Comparison of ENCODE assay signal across 8 cellular contexts in the genomic region with DNA sequence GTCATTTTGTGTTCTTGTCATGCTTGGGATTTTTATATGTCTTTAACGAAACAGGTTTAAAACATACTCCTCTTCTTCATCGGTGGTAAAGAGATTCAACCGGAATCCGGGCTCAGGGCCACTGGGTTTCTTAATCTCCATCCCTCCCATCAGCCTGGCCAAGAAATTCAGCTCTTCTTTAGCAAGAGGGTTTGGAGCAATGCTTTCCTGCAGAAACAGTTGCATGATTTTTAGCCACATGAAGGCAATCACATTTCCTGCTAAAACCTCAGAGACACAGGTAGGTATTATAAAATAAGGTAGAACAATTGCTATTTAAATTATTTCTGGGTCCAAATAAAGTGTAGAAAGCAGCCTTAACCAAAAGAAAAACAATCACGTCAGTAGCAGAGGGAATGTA. TPM values are rescaled to one million over a fixed set of nuclear protein-coding genes. Genes with fewer than 3 reads are reported as not detected.
A peak's percentile ranks its signal among the peaks of the same experiment; 100 is the strongest.
DNase-seq lines count a peak whose midpoint lies in the region; ATAC-seq, FAIRE-seq and TF ChIP-seq lines count a peak whose summit lies in the region.

No MANE protein-coding gene starts in this region.

- H3K36me3 Mint-ChIP-seq in activated CD8-positive, alpha-beta T cell treated with anti-CD3 and anti-CD28 coated beads, Interleukin-2, amount 10 ng/mL, durations not matched to agents 7 days and 5 days (ENCODE audit: low read depth), result no peaks in the 10 kb centered on the region

- POLR2A ChIA-PET in A549 (lab: Yijun Ruan, JAX), result interaction anchor here (0.6 to 1.0 kb wide), 2 partner anchors 30 to 34 kb away, joined by 3 to 4 read pairs; no protein-coding TSS in a partner anchor
- POLR2A ChIA-PET in activated CD8-positive, alpha-beta T cell treated with anti-CD3 and anti-CD28 coated beads, Interleukin-2, amount 10 ng/mL, durations not matched to agents 7 days and 5 days (lab: Charles Lee), result interaction anchor here (1.1 kb wide), 1 partner anchor 97 kb away, joined by 3 read pairs; a partner anchor contains a TSS

- CTCF ChIA-PET in A549 (lab: Yijun Ruan, JAX), result interaction anchor here (0.5 to 2.4 kb wide), 20 partner anchors 8 to 323 kb away, joined by 3 to 30 read pairs (median 4); a partner anchor contains a TSS
- CTCF ChIA-PET in activated CD8-positive, alpha-beta T cell treated with anti-CD3 and anti-CD28 coated beads, Interleukin-2, amount 10 ng/mL, durations not matched to agents 7 days and 5 days (lab: Charles Lee), result interaction anchor here (0.6 to 4.0 kb wide), 20 partner anchors 9 to 271 kb away, joined by 3 to 40 read pairs (median 6); a partner anchor contains a TSS

- TF ChIP-seq POLR2A in A549 (IDR thresholded peaks at IDR 0.05; ENCODE audit: low read length), result no peak

- peak overlapping the region; percentile 15; the same call in 1 of the 2 replicates for H3K9ac ChIP-seq in DND-41 (ENCODE audit: low read depth, low read length)

- no peak for TF ChIP-seq CTCF in A549 (IDR thresholded peaks at IDR 0.05)
- no peak for TF ChIP-seq CTCF in DND-41 (IDR thresholded peaks at IDR 0.05; ENCODE audit: borderline replicate concordance, extremely low read depth, low read length, poor library complexity, severe bottlenecking)

- no peaks in the 10 kb centered on the region for H4K20me1 ChIP-seq in DND-41 (ENCODE audit: insufficient read depth, low read length)

- H3K79me2 ChIP-seq in DND-41 (ENCODE audit: insufficient read depth, low read length), result no peaks in the 10 kb centered on the region

- TF ChIP-seq EP300 in A549 (IDR thresholded peaks at IDR 0.05), result no peak

- ATAC-seq in A549 (no peak), DND-41 (ENCODE audit: insufficient read depth, low read depth) (no peak), right cardiac atrium (peak; percentile 45 to 56), HG02885 (IDR thresholded peaks at IDR 0.05; ENCODE audit: poor library complexity, unreplicated experiment) (no peak), HG03045 (IDR thresholded peaks at IDR 0.05; ENCODE audit: unreplicated experiment) (no peak)
- ATAC-seq in activated CD8-positive, alpha-beta T cell treated with anti-CD3 and anti-CD28 coated beads, Interleukin-2, amount 10 ng/mL, durations not matched to agents 7 days and 5 days, result peak; percentile 11

- 0 out of 3 replicates have a peak overlapping the region, but pooled peaks have one; percentile 22 for H3K4me2 ChIP-seq in A549
- peak overlapping the region; percentile 23; the same call in 1 of the 2 replicates for H3K4me2 ChIP-seq in DND-41 (ENCODE audit: insufficient read depth, low read length)

- H3K36me3 ChIP-seq in DND-41 (ENCODE audit: insufficient read depth, low read length) (peaks cover 5% of the 10 kb centered on the region; the same call in 1 of the 2 replicates), MG63 (peaks cover 15% of the 10 kb centered on the region)

- no peak for DNase-seq in A549 (ENCODE audit: low read depth in 1 of 2, low spot score in 1 of 2)
- DNase-seq in DND-41, result no peak
- no peak for DNase-seq in activated CD8-positive, alpha-beta T cell treated with anti-CD3 and anti-CD28 coated beads, Interleukin-2, amount 10 ng/mL, durations not matched to agents 7 days and 5 days
- DNase-seq in right cardiac atrium, result peak in 2 of 3 donors; percentile 48 to 63
- no peak for DNase-seq in pons (ENCODE audit: low spot score)
- no peak for DNase-seq in MG63

- no peak for TF ChIP-seq RAD21 in A549 (conservative IDR thresholded peaks at IDR 0.05 in 1 of 2, IDR thresholded peaks at IDR 0.05 in 1 of 2)

- intact Hi-C loops in right cardiac atrium (cut with DNase I), result loop anchor here (5.0 to 10.0 kb wide), 4 partner anchors 78 to 323 kb away; a partner anchor contains a TSS

- H3K27ac ChIP-seq in A549 (peak overlapping the region in 1 of 2 experiments; percentile 66; a peak in 4 of 6 replicates), DND-41 (ENCODE audit: low read length) (no peak overlapping the region), right cardiac atrium (ENCODE audit: low read length) (no peak overlapping the region)

- H3K4me3 ChIP-seq in A549, result no peak overlapping the region
- H3K4me3 ChIP-seq in DND-41 (ENCODE audit: low read depth in 1 of 2, low read length in 2 of 2), result no peak overlapping the region
- H3K4me3 ChIP-seq in right cardiac atrium (ENCODE audit: low read length), result no peak overlapping the region
- no peak overlapping the region for H3K4me3 ChIP-seq in MG63

- no peaks in the 10 kb centered on the region for H3K27me3 Mint-ChIP-seq in activated CD8-positive, alpha-beta T cell treated with anti-CD3 and anti-CD28 coated beads, Interleukin-2, amount 10 ng/mL, durations not matched to agents 7 days and 5 days (ENCODE audit: low read depth)

- peak overlapping the region; percentile 82 for H3K27ac Mint-ChIP-seq in activated CD8-positive, alpha-beta T cell treated with anti-CD3 and anti-CD28 coated beads, Interleukin-2, amount 10 ng/mL, durations not matched to agents 7 days and 5 days

- H2AFZ ChIP-seq in DND-41 (ENCODE audit: low read depth, low read length), result peak overlapping the region; percentile 63

- H3K9me3 ChIP-seq in A549 (no peaks in the 10 kb centered on the region), DND-41 (ENCODE audit: insufficient read depth, low read length, severe bottlenecking) (no peaks in the 10 kb centered on the region), right cardiac atrium (ENCODE audit: control insufficient read depth, low read length) (no peaks in the 10 kb centered on the region), MG63 (no peaks in the 10 kb centered on the region)

- H3K4me1 Mint-ChIP-seq in activated CD8-positive, alpha-beta T cell treated with anti-CD3 and anti-CD28 coated beads, Interleukin-2, amount 10 ng/mL, durations not matched to agents 7 days and 5 days (ENCODE audit: low read depth), result peaks cover 16% of the 10 kb centered on the region

- H3K27me3 ChIP-seq in DND-41 (ENCODE audit: insufficient read depth, low read length, poor library complexity), result no peaks in the 10 kb centered on the region
- no peaks in the 10 kb centered on the region for H3K27me3 ChIP-seq in right cardiac atrium (ENCODE audit: control insufficient read depth, insufficient read depth)
- H3K27me3 ChIP-seq in MG63, result no peaks in the 10 kb centered on the region

- peak overlapping the region; percentile 53 for H3K4me3 Mint-ChIP-seq in activated CD8-positive, alpha-beta T cell treated with anti-CD3 and anti-CD28 coated beads, Interleukin-2, amount 10 ng/mL, durations not matched to agents 7 days and 5 days

- H3K4me1 ChIP-seq in A549 (peaks cover 7% of the 10 kb centered on the region; the same call in 2 of the 3 replicates), DND-41 (ENCODE audit: insufficient read depth, low read length) (peaks cover 7% of the 10 kb centered on the region), right cardiac atrium (ENCODE audit: control insufficient read depth, insufficient read depth, low read length) (no peaks in the 10 kb centered on the region)

- no peaks in the 10 kb centered on the region for H3K9me3 Mint-ChIP-seq in activated CD8-positive, alpha-beta T cell treated with anti-CD3 and anti-CD28 coated beads, Interleukin-2, amount 10 ng/mL, durations not matched to agents 7 days and 5 days (ENCODE audit: insufficient read depth)

- 39% methylated on average over 5 of the region's 5 CpGs for WGBS in A549 (ENCODE audit: missing lambda C conversion rate)
- WGBS in right cardiac atrium, result 16% methylated on average over 5 of the region's 5 CpGs

- no peak for FAIRE-seq in A549 (lab: Jason Lieb, UNC)

RNA-seq across cellular contexts. Expression of a gene that starts 22.7 kb away (rescaled TPM):
- polyA plus RNA-seq in A549 (2011; rRNA removed) (44.3 and 54.9 TPM in 2 replicates), A549 (2017; fragmentation: RNase III; extraction: RNeasy Plus Mini Kit Qiagen cat#74134 plus additional on column Dnase treatment) (40.3 to 43.3 TPM (median 40.7 TPM) in 3 replicates), right cardiac atrium (121 TPM)
- 107 and 112 TPM in 2 replicates for polyA plus RNA-seq in A549 (2012; cell fraction: cytosol; rRNA removed)
- 43.2 and 51.7 TPM in 2 replicates for polyA plus RNA-seq in A549 (2012; cell fraction: nucleus; rRNA removed)
- 30.2 and 39.9 TPM in 2 replicates for polyA minus RNA-seq in A549 (2011; rRNA and poly(A)+ RNA removed)
- 10 to 100 TPM; 44.7 to 47.5 TPM for total RNA-seq in activated CD8-positive, alpha-beta T cell treated with anti-CD3 and anti-CD28 coated beads, Interleukin-2, amount 10 ng/mL, durations not matched to agents 7 days and 5 days
- total RNA-seq in right cardiac atrium, result 10 to 100 TPM; 70.9 to 76.4 (median 73.5) TPM
- 32.0 and 53.7 TPM in 2 replicates for total RNA-seq in MG63 (2014; rRNA removed; shearing (Covaris generic); ENCODE audit: low replicate concordance)

RNA-seq across cellular contexts. Expression of a gene that starts 29.8 kb away (rescaled TPM):
- 6.6 and 6.8 TPM in 2 replicates for polyA plus RNA-seq in A549 (2011; rRNA removed)
- polyA plus RNA-seq in A549 (2012; cell fraction: cytosol; rRNA removed), result 3.3 and 3.4 TPM in 2 replicates
- polyA plus RNA-seq in A549 (2012; cell fraction: nucleus; rRNA removed), result 1.8 and 4.3 TPM in 2 replicates
- 4.0 to 4.8 TPM (median 4.6 TPM) in 3 replicates for polyA plus RNA-seq in A549 (2017; fragmentation: RNase III; extraction: RNeasy Plus Mini Kit Qiagen cat#74134 plus additional on column Dnase treatment)
- 6.7 and 7.8 TPM in 2 replicates for polyA minus RNA-seq in A549 (2011; rRNA and poly(A)+ RNA removed)
- 1 to 10 TPM in 1 of 2 experiments, under 1 TPM in 1; 0.66 to 1.9 TPM for total RNA-seq in activated CD8-positive, alpha-beta T cell treated with anti-CD3 and anti-CD28 coated beads, Interleukin-2, amount 10 ng/mL, durations not matched to agents 7 days and 5 days
- 10 to 100 TPM in 1 of 4 donors, 1 to 10 TPM in 3; 7.3 to 10.2 (median 8.5) TPM for total RNA-seq in right cardiac atrium
- polyA plus RNA-seq in right cardiac atrium, result 6.7 TPM
- 5.7 and 10.5 TPM in 2 replicates for total RNA-seq in MG63 (2014; rRNA removed; shearing (Covaris generic); ENCODE audit: low replicate concordance)

RNA-seq across cellular contexts. Expression of a gene that starts 34.7 kb away (rescaled TPM):
- polyA plus RNA-seq in A549 (2011; rRNA removed) (8.9 and 10.5 TPM in 2 replicates), A549 (2017; fragmentation: RNase III; extraction: RNeasy Plus Mini Kit Qiagen cat#74134 plus additional on column Dnase treatment) (6.0 to 7.6 TPM (median 6.8 TPM) in 3 replicates), right cardiac atrium (54.8 TPM)
- polyA plus RNA-seq in A549 (2012; cell fraction: cytosol; rRNA removed), result 10.0 and 12.0 TPM in 2 replicates
- polyA plus RNA-seq in A549 (2012; cell fraction: nucleus; rRNA removed), result 22.8 and 25.9 TPM in 2 replicates
- polyA minus RNA-seq in A549 (2011; rRNA and poly(A)+ RNA removed), result 12.3 and 15.2 TPM in 2 replicates
- 10 to 100 TPM; 69.7 to 72.4 TPM for total RNA-seq in activated CD8-positive, alpha-beta T cell treated with anti-CD3 and anti-CD28 coated beads, Interleukin-2, amount 10 ng/mL, durations not matched to agents 7 days and 5 days
- 10 to 100 TPM; 66.7 to 85.0 (median 73.7) TPM for total RNA-seq in right cardiac atrium
- total RNA-seq in MG63 (2014; rRNA removed; shearing (Covaris generic); ENCODE audit: low replicate concordance), result 10.0 and 13.2 TPM in 2 replicates

RNA-seq across cellular contexts. Expression of a gene that starts 43.8 kb away (rescaled TPM):
- polyA plus RNA-seq in A549 (2011; rRNA removed) (67.5 and 79.7 TPM in 2 replicates), A549 (2017; fragmentation: RNase III; extraction: RNeasy Plus Mini Kit Qiagen cat#74134 plus additional on column Dnase treatment) (70.5 to 74.7 TPM (median 73.9 TPM) in 3 replicates), right cardiac atrium (206 TPM)
- polyA plus RNA-seq in A549 (2012; cell fraction: cytosol; rRNA removed), result 71.1 and 76.6 TPM in 2 replicates
- 33.4 and 36.7 TPM in 2 replicates for polyA plus RNA-seq in A549 (2012; cell fraction: nucleus; rRNA removed)
- polyA minus RNA-seq in A549 (2011; rRNA and poly(A)+ RNA removed), result 14.9 and 15.4 TPM in 2 replicates
- 100 to 1,000 TPM; 115 TPM for total RNA-seq in activated CD8-positive, alpha-beta T cell treated with anti-CD3 and anti-CD28 coated beads, Interleukin-2, amount 10 ng/mL, durations not matched to agents 7 days and 5 days
- total RNA-seq in right cardiac atrium, result 10 to 100 TPM; 86.7 to 91.7 (median 89.2) TPM
- 104 and 113 TPM in 2 replicates for total RNA-seq in MG63 (2014; rRNA removed; shearing (Covaris generic); ENCODE audit: low replicate concordance)

Comparison
In these comparisons a context has a peak if more than half of its experiments do, and no peak if none do; other contexts are left out.
1. ATAC-seq: peak in activated CD8-positive, alpha-beta T cell treated with anti-CD3 and anti-CD28 coated beads, Interleukin-2, amount 10 ng/mL, durations not matched to agents 7 days and 5 days (single experiment) and right cardiac atrium (2 of 2); none in A549 (0 of 2), DND-41 (single experiment), HG02885 (single experiment) and HG03045 (single experiment).
2. DNase-seq: peak in right cardiac atrium (2 of 3); none in A549 (0 of 2), DND-41 (single experiment), activated CD8-positive, alpha-beta T cell treated with anti-CD3 and anti-CD28 coated beads, Interleukin-2, amount 10 ng/mL, durations not matched to agents 7 days and 5 days (single experiment), pons (single experiment) and MG63 (single experiment).